In the genomic region with DNA sequence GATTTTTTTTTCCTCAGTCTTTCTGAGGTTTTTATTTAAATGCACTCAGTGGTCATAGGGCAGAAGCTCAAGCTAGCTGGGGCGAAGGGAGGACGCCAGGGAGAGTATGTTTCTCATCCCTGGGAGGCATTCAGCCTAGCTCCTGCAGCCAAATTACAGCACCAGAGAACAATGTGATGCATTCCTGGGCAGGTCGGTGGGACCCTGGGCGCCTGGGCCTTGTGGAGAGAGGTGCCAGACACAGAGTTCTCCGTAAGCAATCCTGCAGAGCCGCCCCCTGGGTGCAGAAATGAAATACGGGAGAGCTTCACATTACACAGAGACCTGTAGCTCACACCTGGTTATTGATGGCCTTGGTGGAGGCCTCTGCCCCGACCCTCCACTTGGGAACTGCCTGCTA, we compare ENCODE assay signal across 14 cellular contexts. TPM values are rescaled to one million over a fixed set of nuclear protein-coding genes. Genes with fewer than 3 reads are reported as not detected.
DNase-seq lines count a peak whose midpoint lies in the region; ATAC-seq and TF ChIP-seq lines count a peak whose summit lies in the region.
"Had no signal": no experiment of that assay in that cellular context is flagged by ENCODE, and none has a peak within 500 bp of the region (broad histone marks: within the 10 kb centered on the region; RNA-seq: fewer than 3 reads in every experiment).

No MANE protein-coding gene starts in this region.

- peaks cover 5 to 18% of the 10 kb centered on the region in 2 experiments for H3K36me3 ChIP-seq in SK-N-SH (replicated peaks in 1 of 2; ENCODE audit: control insufficient read depth in 1 of 2, insufficient read depth in 2 of 2, low read length in 1 of 2)
- peaks cover 6% of the 10 kb centered on the region for H3K36me3 ChIP-seq in cardiac muscle cell
- no peaks in the 10 kb centered on the region for H3K36me3 ChIP-seq in ovary
- peaks cover 0 to 77% (median 0%) of the 10 kb centered on the region in 3 donors for H3K36me3 ChIP-seq in esophagus squamous epithelium

- H3F3A ChIP-seq in SK-N-SH (replicated peaks; ENCODE audit: insufficient read depth) = peaks cover 6% of the 10 kb centered on the region

- DNase-seq in EL (peak; percentile 86), SK-N-SH (no peak), cardiac muscle cell (ENCODE audit: low read depth in 1 of 2, low spot score in 1 of 2) (peak; percentile 20 to 88), ovary (peak in 4 of 5 donors; percentile 55 to 84 (median 70)), anterior cingulate cortex (lab: John Stamatoyannopoulos, UW) (no peak), esophagus squamous epithelium (lab: John Stamatoyannopoulos, UW) (no peak)
- no peak for DNase-seq in activated CD4-positive, alpha-beta T cell treated with anti-CD3 and anti-CD28 coated beads, Interleukin-2, amount 10 ng/mL, durations not matched to agents 24 days and 14 days
- no peak for DNase-seq in stimulated activated naive CD8-positive, alpha-beta T cell treated with anti-CD3 and anti-CD28 coated beads, Interleukin-15, Interleukin-2, amounts not matched to agents 100 U/mL and 50 U/mL, for 24 hours
- DNase-seq: activated T-cell treated with anti-CD3 and anti-CD28 coated beads, Interleukin-2, amount 50 U/mL, for 24 hours; amygdala; DMS153; effector memory CD8-positive, alpha-beta T cell; gastrocnemius medialis had no signal

- H3K9me2 ChIP-seq in SK-N-SH = no peaks in the 10 kb centered on the region

- TF ChIP-seq RAD21 in SK-N-SH (IDR thresholded peaks at IDR 0.05; ENCODE audit: low read length) = no peak

- peaks cover 2% of the 10 kb centered on the region for H3K36me3 Mint-ChIP-seq in activated CD4-positive, alpha-beta T cell treated with anti-CD3 and anti-CD28 coated beads, Interleukin-2, amount 10 ng/mL, durations not matched to agents 24 days and 14 days (ENCODE audit: low read depth)

- no peak overlapping the region for H3K4me3 Mint-ChIP-seq in activated CD4-positive, alpha-beta T cell treated with anti-CD3 and anti-CD28 coated beads, Interleukin-2, amount 10 ng/mL, durations not matched to agents 24 days and 14 days
- H3K4me3 Mint-ChIP-seq: activated T-cell treated with anti-CD3 and anti-CD28 coated beads, Interleukin-2, amount 50 U/mL, for 24 hours; effector memory CD8-positive, alpha-beta T cell had no signal

- H3K27ac ChIP-seq in SK-N-SH (ENCODE audit: low read depth in 2 of 2, low read length in 1 of 2) = peak overlapping the region in 1 of 2 experiments; percentile 80; a peak in 2 of 4 replicates
- no peak overlapping the region for H3K27ac ChIP-seq in cardiac muscle cell
- H3K27ac ChIP-seq in ovary = peak overlapping the region in 1 of 2 donors; percentile 43
- no peak overlapping the region for H3K27ac ChIP-seq in esophagus squamous epithelium
- H3K27ac ChIP-seq: gastrocnemius medialis, upper lobe of left lung had no signal

- no peaks in the 10 kb centered on the region for H3K4me1 Mint-ChIP-seq in activated CD4-positive, alpha-beta T cell treated with anti-CD3 and anti-CD28 coated beads, Interleukin-2, amount 10 ng/mL, durations not matched to agents 24 days and 14 days

- no peak overlapping the region; the same call in 1 of the 2 replicates for H3K4me2 ChIP-seq in SK-N-SH

- ATAC-seq in stimulated activated naive CD8-positive, alpha-beta T cell treated with anti-CD3 and anti-CD28 coated beads, Interleukin-15, Interleukin-2, amounts not matched to agents 100 U/mL and 50 U/mL, for 24 hours = no peak
- ATAC-seq: effector memory CD8-positive, alpha-beta T cell; gastrocnemius medialis had no signal

- H3K4me3 ChIP-seq in SK-N-SH (ENCODE audit: low read depth in 2 of 2, low read length in 1 of 2) = no peak overlapping the region
- H3K4me3 ChIP-seq in cardiac muscle cell = no peak overlapping the region
- H3K4me3 ChIP-seq in ovary = no peak overlapping the region
- no peak overlapping the region for H3K4me3 ChIP-seq in esophagus squamous epithelium
- H3K4me3 ChIP-seq: gastrocnemius medialis, upper lobe of left lung had no signal

- CTCF ChIA-PET in SK-N-SH (lab: Yijun Ruan, JAX) = interaction anchor here (1.3 kb wide), 1 partner anchor 90 kb away, joined by 3 read pairs; no protein-coding TSS in a partner anchor

- intact Hi-C loops in ovary (cut with DNase I) (no loop called here), esophagus squamous epithelium (cut with DNase I) (no loop called here)
- intact Hi-C loops in activated CD4-positive, alpha-beta T cell treated with anti-CD3 and anti-CD28 coated beads, Interleukin-2, amount 10 ng/mL, durations not matched to agents 24 days and 14 days (cut with micrococcal nuclease) = no loop called here

- POLR2A ChIA-PET in SK-N-SH (lab: Yijun Ruan, JAX) = no interaction called here

- H3K4me1 ChIP-seq in SK-N-SH (ENCODE audit: control insufficient read depth in 1 of 2, insufficient read depth in 2 of 2, low read depth in 1 of 2, low read length in 1 of 2) (peaks cover 0 to 55% of the 10 kb centered on the region in 2 experiments; a peak in 3 of 4 replicates), cardiac muscle cell (ENCODE audit: low read depth) (peaks cover 7% of the 10 kb centered on the region), ovary (ENCODE audit: insufficient read depth) (peaks cover 2% of the 10 kb centered on the region), esophagus squamous epithelium (peaks cover 4 to 14% (median 6%) of the 10 kb centered on the region in 3 donors)
- H3K4me1 ChIP-seq: gastrocnemius medialis, upper lobe of left lung had no signal

- H3K79me2 ChIP-seq in SK-N-SH (ENCODE audit: insufficient read depth) = no peaks in the 10 kb centered on the region

- H3K27ac Mint-ChIP-seq in activated CD4-positive, alpha-beta T cell treated with anti-CD3 and anti-CD28 coated beads, Interleukin-2, amount 10 ng/mL, durations not matched to agents 24 days and 14 days = no peak overlapping the region
- H3K27ac Mint-ChIP-seq: activated T-cell treated with anti-CD3 and anti-CD28 coated beads, Interleukin-2, amount 50 U/mL, for 24 hours had no signal

- H3K9me3 ChIP-seq in SK-N-SH = no peaks in the 10 kb centered on the region
- H3K9me3 ChIP-seq in cardiac muscle cell (ENCODE audit: low read depth) = no peaks in the 10 kb centered on the region
- H3K9me3 ChIP-seq in ovary = no peaks in the 10 kb centered on the region
- no peaks in the 10 kb centered on the region for H3K9me3 ChIP-seq in esophagus squamous epithelium
- H3K9me3 ChIP-seq: gastrocnemius medialis, upper lobe of left lung had no signal

- no peaks in the 10 kb centered on the region for H4K20me1 ChIP-seq in SK-N-SH (ENCODE audit: insufficient read depth)

- TF ChIP-seq POLR2A in ovary (IDR thresholded peaks at IDR 0.05) (no peak), esophagus squamous epithelium (IDR thresholded peaks at IDR 0.05) (no peak)

- no peaks in the 10 kb centered on the region for H3K27me3 Mint-ChIP-seq in activated CD4-positive, alpha-beta T cell treated with anti-CD3 and anti-CD28 coated beads, Interleukin-2, amount 10 ng/mL, durations not matched to agents 24 days and 14 days
- H3K27me3 Mint-ChIP-seq: activated T-cell treated with anti-CD3 and anti-CD28 coated beads, Interleukin-2, amount 50 U/mL, for 24 hours; effector memory CD8-positive, alpha-beta T cell had no signal

- no peak overlapping the region for H2AFZ ChIP-seq in SK-N-SH (ENCODE audit: low read depth)

- 47% methylated on average over 5 of the region's 8 CpGs for WGBS in SK-N-SH (ENCODE audit: low lambda C conversion rate)
- 11 to 18% (median 11%) methylated on average over 8 of the region's 8 CpGs for WGBS in ovary, 3 donors
- 70% methylated on average over 5 of the region's 8 CpGs; no CpG with 5 or more reads in 1 of the 2 donors for WGBS in esophagus squamous epithelium, 2 donors

- H3K9ac ChIP-seq in SK-N-SH = peak overlapping the region; percentile 52

- TF ChIP-seq EP300 in SK-N-SH (IDR thresholded peaks at IDR 0.05; ENCODE audit: borderline replicate concordance in 1 of 2, low read depth in 1 of 2, low read length in 1 of 2) (peak in 1 of 2 experiments; percentile 45; a peak in 1 of 4 replicates), ovary (IDR thresholded peaks at IDR 0.05) (no peak)

- TF ChIP-seq CTCF in SK-N-SH (IDR thresholded peaks at IDR 0.05) (no peak), cardiac muscle cell (IDR thresholded peaks at IDR 0.05; ENCODE audit: low read depth, low read length) (no peak), ovary (IDR thresholded peaks at IDR 0.05) (no peak), esophagus squamous epithelium (IDR thresholded peaks at IDR 0.05) (no peak)

- no peaks in the 10 kb centered on the region for H3K9me3 Mint-ChIP-seq in activated CD4-positive, alpha-beta T cell treated with anti-CD3 and anti-CD28 coated beads, Interleukin-2, amount 10 ng/mL, durations not matched to agents 24 days and 14 days
- H3K9me3 Mint-ChIP-seq: activated T-cell treated with anti-CD3 and anti-CD28 coated beads, Interleukin-2, amount 50 U/mL, for 24 hours; effector memory CD8-positive, alpha-beta T cell had no signal

- H3K27me3 ChIP-seq in SK-N-SH (ENCODE audit: insufficient read depth) (no peaks in the 10 kb centered on the region), cardiac muscle cell (no peaks in the 10 kb centered on the region), ovary (no peaks in the 10 kb centered on the region), esophagus squamous epithelium (no peaks in the 10 kb centered on the region)
- H3K27me3 ChIP-seq: gastrocnemius medialis, upper lobe of left lung had no signal

TF ChIP-seq in SK-N-SH, 30 proteins besides CTCF, POLR2A, EP300 and RAD21:
- TF ChIP-seq, protein P1, sequence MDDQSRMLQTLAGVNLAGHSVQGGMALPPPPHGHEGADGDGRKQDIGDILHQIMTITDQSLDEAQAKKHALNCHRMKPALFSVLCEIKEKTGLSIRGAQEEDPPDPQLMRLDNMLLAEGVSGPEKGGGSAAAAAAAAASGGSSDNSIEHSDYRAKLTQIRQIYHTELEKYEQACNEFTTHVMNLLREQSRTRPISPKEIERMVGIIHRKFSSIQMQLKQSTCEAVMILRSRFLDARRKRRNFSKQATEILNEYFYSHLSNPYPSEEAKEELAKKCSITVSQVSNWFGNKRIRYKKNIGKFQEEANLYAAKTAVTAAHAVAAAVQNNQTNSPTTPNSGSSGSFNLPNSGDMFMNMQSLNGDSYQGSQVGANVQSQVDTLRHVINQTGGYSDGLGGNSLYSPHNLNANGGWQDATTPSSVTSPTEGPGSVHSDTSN (IDR thresholded peaks at IDR 0.05) = 0 out of 2 replicates have a peak, but pooled peaks have one; percentile 15
- TF ChIP-seq FOXM1 (IDR thresholded peaks at IDR 0.05; ENCODE audit: low read depth) = no peak
- TF ChIP-seq TCF12 (IDR thresholded peaks at IDR 0.05) = peak; percentile 44; the same call in 1 of the 2 replicates
- peak; percentile 54 for TF ChIP-seq NFIC (IDR thresholded peaks at IDR 0.05; ENCODE audit: borderline replicate concordance)

RNA-seq across cellular contexts. Expression of a gene that starts 15.5 kb away (rescaled TPM):
- polyA plus RNA-seq in SK-N-SH (2012; rRNA removed) (3.4 and 4.3 TPM in 2 replicates), cardiac muscle cell (1.1 and 1.5 TPM in 2 replicates), ovary (10 to 100 TPM; 12.8 to 13.0 TPM)
- polyA plus RNA-seq in SK-N-SH (2012; cell fraction: cytosol; rRNA removed) = 2.4 and 2.9 TPM in 2 replicates
- 6.6 and 7.5 TPM in 2 replicates for polyA plus RNA-seq in SK-N-SH (2012; cell fraction: nucleus; rRNA removed)
- total RNA-seq in cardiac muscle cell (0.74 and 1.2 TPM in 2 replicates), ovary (10 to 100 TPM; 13.8 to 57.3 (median 45.1) TPM), esophagus squamous epithelium (10 to 100 TPM in 2 of 4 donors, 1 to 10 TPM in 2; 2.9 to 11.6 (median 8.2) TPM)
- 0.05 TPM in 1 of 2 replicates, not detected in the other for total RNA-seq in activated CD4-positive, alpha-beta T cell treated with anti-CD3 and anti-CD28 coated beads, Interleukin-2, amount 10 ng/mL, durations not matched to agents 24 days and 14 days

Comparison
In these comparisons a context has a peak if more than half of its experiments do, and no peak if none do; other contexts are left out.
1. DNase-seq: peak in EL (single experiment), cardiac muscle cell (2 of 2) and ovary (4 of 5); none in SK-N-SH (single experiment), anterior cingulate cortex (0 of 58), activated CD4-positive, alpha-beta T cell treated with anti-CD3 and anti-CD28 coated beads, Interleukin-2, amount 10 ng/mL, durations not matched to agents 24 days and 14 days (single experiment), stimulated activated naive CD8-positive, alpha-beta T cell treated with anti-CD3 and anti-CD28 coated beads, Interleukin-15, Interleukin-2, amounts not matched to agents 100 U/mL and 50 U/mL, for 24 hours (single experiment) and esophagus squamous epithelium (single experiment).